Comparison of ENCODE assay signal across 8 cellular contexts in the genomic region with DNA sequence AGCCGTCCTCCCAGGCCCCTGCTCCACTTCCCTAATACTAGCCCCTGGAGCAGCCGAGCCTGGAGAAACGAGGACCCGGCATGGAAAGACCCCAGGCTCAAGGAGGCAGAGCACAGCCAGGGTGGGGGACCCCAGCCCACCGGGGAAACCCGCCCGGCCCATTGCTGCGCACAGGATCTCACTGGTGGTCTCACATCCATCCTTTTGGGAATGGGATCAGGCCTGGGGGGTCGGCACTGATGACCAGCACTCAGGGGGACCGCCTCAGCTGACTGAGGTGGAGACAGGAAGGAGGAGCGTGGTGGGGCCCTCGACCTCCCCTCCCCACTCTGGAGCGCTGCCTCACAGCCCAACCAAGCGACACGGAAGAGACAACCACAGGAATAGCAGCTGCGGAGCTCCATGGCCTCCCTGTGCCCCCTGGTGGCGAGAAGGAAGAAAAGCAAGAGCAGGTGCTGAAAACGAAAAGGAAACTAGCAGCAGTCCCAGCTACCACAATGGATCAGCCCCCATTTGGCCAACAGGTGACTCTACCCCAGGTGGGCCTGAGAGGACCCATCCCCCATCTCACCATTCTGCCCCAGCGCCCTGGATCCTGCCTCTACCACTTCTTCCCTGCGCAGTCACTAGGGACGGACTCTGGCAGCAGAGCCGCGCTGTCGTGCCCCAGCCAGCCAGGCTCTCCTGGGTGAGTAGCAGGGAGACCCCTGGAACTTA. TPM values are rescaled to one million over a fixed set of nuclear protein-coding genes. Genes with fewer than 3 reads are reported as not detected.
DNase-seq lines count a peak whose midpoint lies in the region; ATAC-seq and TF ChIP-seq lines count a peak whose summit lies in the region.
"Not testable (repeated sequence)": the region's sequence is repeated elsewhere in the genome, so short reads cannot be mapped to it uniquely, and the experiment has no call there.

No MANE protein-coding gene starts in this region.

- peak overlapping the region; percentile 53 for H3K4me3 ChIP-seq in HUES6 (ENCODE audit: low read depth, low read length)
- H3K4me3 ChIP-seq in OCI-LY3 (ENCODE audit: low read length) = peak overlapping the region; percentile 76
- H3K4me3 ChIP-seq in epithelial cell of proximal tubule (ENCODE audit: low read depth, low read length) = not testable (repeated sequence)

- H3K36me3 ChIP-seq in HUES6 (ENCODE audit: control insufficient read depth, insufficient read depth, low read length); OCI-LY3 (replicated peaks; ENCODE audit: low read depth, low read length): not testable (repeated sequence)

- peak overlapping the region; percentile 56; the same call in 1 of the 2 replicates for H2AFZ ChIP-seq in OCI-LY3 (ENCODE audit: low read depth, low read length)

- peak; percentile 44 for TF ChIP-seq CTCF in OCI-LY3 (IDR thresholded peaks at IDR 0.05; ENCODE audit: low read depth, low read length)
- TF ChIP-seq CTCF in epithelial cell of proximal tubule (conservative IDR thresholded peaks at IDR 0.05; ENCODE audit: low read depth, low read length) = peak; percentile 66

- not testable (repeated sequence) for H3K79me2 ChIP-seq in OCI-LY3 (ENCODE audit: low read length)

- ATAC-seq in GM21528 (IDR thresholded peaks at IDR 0.05; ENCODE audit: low FRiP score, unreplicated experiment) = peak; percentile 74

- H3K27ac ChIP-seq in HUES6 (ENCODE audit: low read depth, low read length); OCI-LY3 (ENCODE audit: low read length): not testable (repeated sequence)

- not testable (repeated sequence) for H3K4me1 ChIP-seq in HUES6 (ENCODE audit: control insufficient read depth, insufficient read depth, low read length); OCI-LY3 (ENCODE audit: low read length)

- DNase-seq in DMS 273 (lab: John Stamatoyannopoulos, UW; ENCODE audit: unreplicated experiment) = peak; percentile 72
- peak; percentile 56 for DNase-seq in activated T-cell treated with anti-CD3 and anti-CD28 coated beads for 24 hours (ENCODE audit: low read depth)
- not testable (repeated sequence) for DNase-seq in epithelial cell of proximal tubule (ENCODE audit: low read depth)
- DNase-seq in mucosa of gallbladder (ENCODE audit: low spot score) = peak; percentile 80
- DNase-seq in stimulated activated CD8-positive, alpha-beta memory T cell treated with anti-CD3 and anti-CD28 coated beads, Interleukin-7, amount 100 ng/mL, for 1 hour (ENCODE audit: low read depth in 2 of 2) = peak; percentile 14 to 42

- peak overlapping the region; percentile 93 for H3K4me2 ChIP-seq in OCI-LY3 (ENCODE audit: low read length)

- peaks cover 39% of the 10 kb centered on the region for H3K27me3 ChIP-seq in HUES6 (ENCODE audit: control insufficient read depth, insufficient read depth, low read length)
- H3K27me3 ChIP-seq in OCI-LY3 (ENCODE audit: low read depth, low read length) = not testable (repeated sequence)

- not testable (repeated sequence) for H4K20me1 ChIP-seq in OCI-LY3 (ENCODE audit: insufficient read depth, low read length)

- not testable (repeated sequence) for H3K9me3 ChIP-seq in HUES6 (ENCODE audit: control insufficient read depth, insufficient read depth, low read depth, low read length); OCI-LY3 (ENCODE audit: insufficient read depth, low read length)

- H3K9ac ChIP-seq in HUES6 (ENCODE audit: low read length) = not testable (repeated sequence)
- peak overlapping the region; percentile 67 for H3K9ac ChIP-seq in OCI-LY3 (ENCODE audit: low read length)

RNA-seq across cellular contexts. Expression of gene TNS1, which starts 31.9 kb away (rescaled TPM):
- total RNA-seq in epithelial cell of proximal tubule (4.3 and 25.1 TPM in 2 replicates), mucosa of gallbladder (469 TPM)

RNA-seq across cellular contexts. Expression of gene RUFY4, which starts 34.4 kb away (rescaled TPM):
- total RNA-seq in epithelial cell of proximal tubule = not detected in 2 replicates
- total RNA-seq in mucosa of gallbladder = 0.17 TPM

Comparison
In these comparisons a context has a peak if more than half of its experiments do, and no peak if none do; other contexts are left out.
1. RNA of gene TNS1, which starts 31.9 kb away (total RNA-seq): 469 TPM in mucosa of gallbladder (single experiment); 4.3 to 25.1 TPM in epithelial cell of proximal tubule; every median in the first group is over 10 times any median in the second.